In the genomic region with DNA sequence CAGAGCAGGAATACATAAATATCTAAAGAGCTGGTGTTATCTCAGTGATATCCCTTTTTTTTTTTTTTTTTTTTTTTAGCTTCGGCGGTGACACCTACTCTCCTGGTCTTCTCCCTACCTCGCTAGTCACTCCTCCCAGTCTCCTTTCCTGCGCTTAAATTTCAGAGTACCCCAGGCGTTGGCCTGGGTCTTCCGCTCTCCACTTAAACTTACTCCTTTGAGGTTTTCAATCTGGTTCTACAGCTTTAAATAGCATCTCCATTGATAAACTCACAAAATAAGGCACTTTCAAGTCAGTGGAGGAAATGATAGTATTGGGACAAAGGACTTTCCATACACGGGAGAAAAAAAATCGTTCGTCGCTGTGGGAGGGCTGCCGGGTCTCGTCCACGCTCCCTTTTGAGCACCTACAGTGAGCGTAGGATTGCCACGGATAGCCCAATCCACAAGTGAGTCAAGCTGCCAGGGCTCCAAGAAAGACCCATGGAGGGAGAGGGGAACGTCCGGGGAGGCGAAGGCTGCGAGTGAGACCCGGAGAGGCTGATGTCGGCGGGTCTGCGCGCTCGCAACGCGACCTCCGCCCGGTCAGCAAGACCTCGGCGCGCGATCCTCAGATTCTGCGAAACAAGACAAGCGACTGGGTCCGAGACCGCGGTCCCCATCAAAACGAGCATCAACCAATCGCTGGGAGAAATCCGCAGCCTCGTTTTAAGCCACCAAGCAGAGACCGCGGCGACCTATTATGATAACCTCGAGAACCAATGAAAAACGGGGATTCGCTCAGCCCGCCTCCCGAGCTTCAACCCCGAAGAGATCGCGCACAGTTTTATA, we compare ENCODE assay signal across 8 cellular contexts. TPM values are rescaled to one million over a fixed set of nuclear protein-coding genes. Genes with fewer than 3 reads are reported as not detected.
DNase-seq lines count a peak whose midpoint lies in the region; ATAC-seq and TF ChIP-seq lines count a peak whose summit lies in the region.

No MANE protein-coding gene starts in this region.

- intact Hi-C loops in left lung (cut with DNase I) = no loop called here

- H3K36me3 ChIP-seq in BE2C (peaks cover 34% of the 10 kb centered on the region), left lung (peaks cover 0 to 30% of the 10 kb centered on the region in 2 donors)

- H3K4me1 ChIP-seq in BE2C = no peaks in the 10 kb centered on the region
- H3K4me1 ChIP-seq in left lung = peaks cover 15 to 35% of the 10 kb centered on the region in 2 donors

- TF ChIP-seq CTCF in BE2C (IDR thresholded peaks at IDR 0.05; ENCODE audit: low read depth, low read length) (no peak), left lung (IDR thresholded peaks at IDR 0.05) (no peak)

- peak; percentile 93 for DNase-seq in BE2C
- DNase-seq in NCI-H526 treated with DMSO at 0.1 percent for 48 hours (lab: John Stamatoyannopoulos, UW) = peak; percentile 98
- peak; percentile 81 for DNase-seq in activated CD4-positive, alpha-beta T cell treated with anti-CD3 and anti-CD28 coated beads, Interleukin-2, amount 50 U/mL, for 1 hour
- peak; percentile 89 to 97 for DNase-seq in dermis microvascular lymphatic vessel endothelial cell (ENCODE audit: low read depth in 2 of 2)
- DNase-seq in left lung = peak; percentile 88 to 89
- DNase-seq in stimulated activated CD4-positive, alpha-beta T cell treated with anti-CD3 and anti-CD28 coated beads, Interleukin-2, amount 100 ng/mL, for 24 hours = peak; percentile 83 to 86

- H3K27me3 ChIP-seq in BE2C = no peaks in the 10 kb centered on the region
- peaks cover 0 to 13% of the 10 kb centered on the region in 2 donors for H3K27me3 ChIP-seq in left lung

- H3K4me3 ChIP-seq in BE2C (ENCODE audit: low read depth, low read length) (peak overlapping the region; percentile 95), left lung (peak overlapping the region; percentile 79 to 87)

- peak overlapping the region; percentile 99 to 100 for H3K27ac ChIP-seq in left lung

- H3K9me3 ChIP-seq in BE2C = no peaks in the 10 kb centered on the region
- H3K9me3 ChIP-seq in left lung = no peaks in the 10 kb centered on the region

- ATAC-seq in GM19351 (IDR thresholded peaks at IDR 0.05; ENCODE audit: unreplicated experiment) (peak; percentile 81), HG03469 (IDR thresholded peaks at IDR 0.05; ENCODE audit: unreplicated experiment) (peak; percentile 54), left lung (peak; percentile 89)

RNA-seq across cellular contexts. Expression of gene SRSF6, which starts 0.7 kb away (rescaled TPM):
- polyA plus RNA-seq in BE2C (2012; ENCODE audit: insufficient read depth, insufficient read length, low read depth) = 126 TPM
- total RNA-seq in dermis microvascular lymphatic vessel endothelial cell = 33.5 and 42.7 TPM in 2 replicates
- 100 to 1,000 TPM; 134 to 145 TPM for total RNA-seq in left lung

RNA-seq across cellular contexts. Expression of gene L3MBTL1, which starts 50.5 kb away (rescaled TPM):
- 2.2 TPM for polyA plus RNA-seq in BE2C (2012; ENCODE audit: insufficient read depth, insufficient read length, low read depth)
- total RNA-seq in dermis microvascular lymphatic vessel endothelial cell (1.7 and 2.4 TPM in 2 replicates), left lung (1 to 10 TPM; 8.1 to 8.7 TPM)

Comparison
In these comparisons a context has a peak if more than half of its experiments do, and no peak if none do; other contexts are left out.
1. Peak in every context shown above with its lines: DNase-seq, ATAC-seq, H3K4me3 ChIP-seq and H3K27ac ChIP-seq.